In the genomic region with DNA sequence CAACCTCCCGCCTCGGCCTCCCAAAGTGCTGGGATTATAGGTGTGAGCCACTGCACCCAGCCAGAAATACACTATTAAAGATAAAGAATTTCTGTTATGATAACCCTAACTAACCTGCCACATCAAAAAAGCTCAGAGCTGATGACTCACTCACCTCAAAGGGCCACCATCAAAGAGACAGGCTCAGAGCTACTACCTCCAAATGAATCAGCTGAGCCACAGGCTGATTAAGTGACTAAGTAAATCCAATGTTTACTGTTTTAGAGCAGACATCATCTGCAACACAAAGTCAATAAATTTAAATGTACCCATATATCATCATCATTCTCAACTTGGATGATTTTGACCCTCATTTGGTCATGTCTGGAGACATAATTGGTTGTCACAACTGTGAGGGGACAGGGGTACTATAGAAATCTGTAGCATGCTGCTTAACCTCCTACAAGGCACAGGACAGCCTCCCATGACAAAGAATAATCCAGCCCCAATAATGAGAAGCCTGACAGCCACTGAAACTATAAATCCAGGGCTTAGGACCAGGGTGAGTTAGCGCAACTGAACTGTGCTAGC, we compare ENCODE assay signal across 8 cellular contexts.
DNase-seq lines count a peak whose midpoint lies in the region; ATAC-seq and TF ChIP-seq lines count a peak whose summit lies in the region.

No MANE protein-coding gene starts in this region.

- no TSS peak for BruUV-seq in OCI-LY7 (replicated peaks; lab: Mats Ljungman, UMichigan)

- H3K27ac ChIP-seq in OCI-LY7 (ENCODE audit: low read depth, low read length, poor library complexity, severe bottlenecking), result peak overlapping the region; percentile 88
- H3K27ac ChIP-seq in trophoblast cell (ENCODE audit: low read depth, low read length), result no peak overlapping the region

- ATAC-seq in activated naive CD4-positive, alpha-beta T cell treated with anti-CD3 and anti-CD28 coated beads, Interleukin-2, amount 50 U/mL, for 72 hours, result peak; percentile 97 to 98
- no peak for ATAC-seq in HG02678 (IDR thresholded peaks at IDR 0.05; ENCODE audit: unreplicated experiment)

- H3K9me2 ChIP-seq in OCI-LY7 (ENCODE audit: insufficient read depth, low read length), result no peaks in the 10 kb centered on the region

- no peak overlapping the region for H3K18ac ChIP-seq in trophoblast cell (ENCODE audit: low read length)

- H3K4me1 Mint-ChIP-seq in type B pancreatic cell (ENCODE audit: unreplicated experiment), result peaks cover 33% of the 10 kb centered on the region

- H3K4ac ChIP-seq in trophoblast cell (ENCODE audit: low read depth, low read length), result no peak overlapping the region

- no peaks in the 10 kb centered on the region for H3K79me1 ChIP-seq in trophoblast cell (ENCODE audit: low read length)

- H3K36me3 Mint-ChIP-seq in activated naive CD4-positive, alpha-beta T cell treated with anti-CD3 and anti-CD28 coated beads, Interleukin-2, amount 50 U/mL, for 72 hours, result no peaks in the 10 kb centered on the region
- peaks cover 24% of the 10 kb centered on the region for H3K36me3 Mint-ChIP-seq in type B pancreatic cell

- no peak overlapping the region for H2AK5ac ChIP-seq in trophoblast cell (ENCODE audit: low read length)

- peaks cover 11% of the 10 kb centered on the region; the same call in 1 of the 2 replicates for H3K9me3 ChIP-seq in OCI-LY7 (ENCODE audit: low read length)
- no peaks in the 10 kb centered on the region for H3K9me3 ChIP-seq in trophoblast cell (ENCODE audit: insufficient read depth, low read depth, low read length)

- intact Hi-C loops in OCI-LY7 (cut with micrococcal nuclease; ENCODE audit: unreplicated experiment), result no loop called here

- WGBS in trophoblast cell (ENCODE audit: extremely low coverage, insufficient coverage, insufficient read length), result no CpG with 5 or more reads among the region's 3 CpGs

- no peaks in the 10 kb centered on the region for H3K27me3 Mint-ChIP-seq in type B pancreatic cell

- no peak overlapping the region for H3K4me3 Mint-ChIP-seq in type B pancreatic cell

- no peaks in the 10 kb centered on the region for H3K79me2 ChIP-seq in OCI-LY7 (ENCODE audit: insufficient read depth, low read depth, low read length)
- no peaks in the 10 kb centered on the region for H3K79me2 ChIP-seq in trophoblast cell (ENCODE audit: control insufficient read depth, insufficient read depth, low read length, poor library complexity)

- H3K9me3 Mint-ChIP-seq in activated naive CD4-positive, alpha-beta T cell treated with anti-CD3 and anti-CD28 coated beads, Interleukin-2, amount 50 U/mL, for 72 hours, result no peaks in the 10 kb centered on the region
- no peaks in the 10 kb centered on the region for H3K9me3 Mint-ChIP-seq in type B pancreatic cell

- DNase-seq in GM03348 (ENCODE audit: low spot score), result peak; percentile 29
- no peak for DNase-seq in OCI-LY7 (ENCODE audit: low spot score)
- peak in 1 of 2 donors; percentile 58 for DNase-seq in activated naive CD4-positive, alpha-beta T cell treated with anti-CD3 and anti-CD28 coated beads, Interleukin-2, amount 50 U/mL, for 72 hours (ENCODE audit: low spot score in 2 of 2)
- peak; percentile 7 to 14 for DNase-seq in trophoblast cell
- no peak for DNase-seq in globus pallidus (ENCODE audit: low spot score)
- DNase-seq in type B pancreatic cell (ENCODE audit: extremely low spot score, unreplicated experiment), result no peak
- no peak for DNase-seq in COR-L47 (lab: John Stamatoyannopoulos, UW)

- POLR2A ChIA-PET in OCI-LY7 (lab: Charles Lee), result interaction anchor here (0.7 kb wide), 3 partner anchors 12 to 52 kb away, joined by 3 to 4 read pairs (median 3); no protein-coding TSS in a partner anchor

- no peaks in the 10 kb centered on the region for H4K20me1 ChIP-seq in OCI-LY7 (ENCODE audit: insufficient read depth, low read length)

- CTCF ChIA-PET in OCI-LY7 (lab: Charles Lee; ENCODE audit: unreplicated experiment), result no interaction called here

- H4K12ac ChIP-seq in trophoblast cell (ENCODE audit: low read depth, low read length), result no peak overlapping the region

- H2AFZ ChIP-seq in OCI-LY7 (ENCODE audit: low read length), result peak overlapping the region; percentile 58; the same call in 1 of the 2 replicates
- no peak overlapping the region for H2AFZ ChIP-seq in trophoblast cell (ENCODE audit: insufficient read depth, low read length, poor library complexity)

- H3K4me3 ChIP-seq in OCI-LY7 (ENCODE audit: low read depth, low read length, poor library complexity, severe bottlenecking), result no peak overlapping the region
- H3K4me3 ChIP-seq in trophoblast cell (ENCODE audit: low read depth, low read length), result no peak overlapping the region

- TF ChIP-seq CTCF in OCI-LY7 (conservative IDR thresholded peaks at IDR 0.05; ENCODE audit: low read length) (no peak), type B pancreatic cell (conservative IDR thresholded peaks at IDR 0.05) (no peak)

- no peak overlapping the region for H2BK120ac ChIP-seq in trophoblast cell (ENCODE audit: insufficient read depth, low read length, poor library complexity)

- H3K4me1 ChIP-seq in OCI-LY7 (ENCODE audit: insufficient read depth, low read length, poor library complexity, severe bottlenecking) (peaks cover 93% of the 10 kb centered on the region), trophoblast cell (ENCODE audit: control insufficient read depth in 1 of 2, insufficient read depth in 2 of 2, low read length in 2 of 2) (no peaks in the 10 kb centered on the region)

- H3K23ac ChIP-seq in trophoblast cell (ENCODE audit: low read length), result no peak overlapping the region

- peak overlapping the region in 1 of 2 donors; percentile 0 for H3K27ac Mint-ChIP-seq in activated naive CD4-positive, alpha-beta T cell treated with anti-CD3 and anti-CD28 coated beads, Interleukin-2, amount 50 U/mL, for 72 hours
- H3K27ac Mint-ChIP-seq in type B pancreatic cell, result no peak overlapping the region

- no peak overlapping the region for H2BK12ac ChIP-seq in trophoblast cell (ENCODE audit: low read length)

- no peak overlapping the region for H2BK5ac ChIP-seq in trophoblast cell (ENCODE audit: low read depth, low read length, poor library complexity)

- no peak overlapping the region for H3K9ac ChIP-seq in trophoblast cell (ENCODE audit: low read length)

- no peak overlapping the region for H4K8ac ChIP-seq in trophoblast cell (ENCODE audit: low read depth, low read length)

- H3K14ac ChIP-seq in trophoblast cell (ENCODE audit: low read length), result no peak overlapping the region

- no peaks in the 10 kb centered on the region for H3K27me3 ChIP-seq in trophoblast cell (ENCODE audit: insufficient read depth, low read length)

- H3K36me3 ChIP-seq in OCI-LY7 (ENCODE audit: insufficient read depth, low read length) (no peaks in the 10 kb centered on the region), trophoblast cell (ENCODE audit: control insufficient read depth in 1 of 2, insufficient read depth in 2 of 2, low read length in 2 of 2) (no peaks in the 10 kb centered on the region)

- H4K91ac ChIP-seq in trophoblast cell (ENCODE audit: low read depth, low read length), result no peak overlapping the region

- H3K4me2 ChIP-seq in OCI-LY7 (ENCODE audit: low read length) (0 out of 2 replicates have a peak overlapping the region, but pooled peaks have one; percentile 33), trophoblast cell (ENCODE audit: low read length) (no peak overlapping the region)

Comparison
In these comparisons a context has a peak if more than half of its experiments do, and no peak if none do; other contexts are left out.
1. DNase-seq: peak in GM03348 (single experiment) and trophoblast cell (2 of 2); none in OCI-LY7 (single experiment), globus pallidus (single experiment), type B pancreatic cell (single experiment) and COR-L47 (single experiment).